In the genomic region with DNA sequence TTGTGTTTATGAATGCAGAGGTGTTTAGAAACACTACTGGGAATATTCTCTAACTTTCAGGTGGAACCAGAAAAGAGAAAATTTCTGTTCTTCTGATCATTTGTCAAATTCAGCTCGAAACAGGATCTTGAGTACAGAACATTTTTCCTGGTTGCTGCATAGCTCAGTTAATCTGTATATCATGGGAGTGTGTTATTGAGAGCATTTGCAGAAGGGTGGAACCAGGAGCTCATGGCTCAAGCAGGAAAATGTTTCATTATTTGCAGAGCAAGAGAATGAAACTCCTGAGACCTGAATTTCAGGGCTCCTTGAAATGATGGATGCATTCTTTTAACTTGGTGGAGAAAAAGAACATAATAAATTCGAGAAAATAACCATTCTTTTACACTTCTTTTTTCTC, we compare ENCODE assay signal across 13 cellular contexts.
"Had no signal": no experiment of that assay in that cellular context is flagged by ENCODE, and none has a peak within 500 bp of the region (broad histone marks: within the 10 kb centered on the region; RNA-seq: fewer than 3 reads in every experiment).

No MANE protein-coding gene starts in this region.

- H3K9me3 Mint-ChIP-seq: activated CD4-positive, alpha-beta memory T cell treated with anti-CD3 and anti-CD28 coated beads for 36 hours; activated naive CD8-positive, alpha-beta T cell treated with anti-CD3 and anti-CD28 coated beads, Interleukin-2, amount 10 ng/mL, durations not matched to agents 7 days and 5 days; activated T-cell treated with anti-CD3 and anti-CD28 coated beads, Interleukin-2, amount 50 U/mL, for 4 hours; naive thymus-derived CD8-positive, alpha-beta T cell; stimulated activated naive CD8-positive, alpha-beta T cell treated with anti-CD3 and anti-CD28 coated beads, Interleukin-15, amount 100 ng/mL, for 72 hours had no signal

- H3K27ac Mint-ChIP-seq: activated CD4-positive, alpha-beta memory T cell treated with anti-CD3 and anti-CD28 coated beads for 36 hours; activated naive CD8-positive, alpha-beta T cell treated with anti-CD3 and anti-CD28 coated beads, Interleukin-2, amount 10 ng/mL, durations not matched to agents 7 days and 5 days; stimulated activated naive CD8-positive, alpha-beta T cell treated with anti-CD3 and anti-CD28 coated beads, Interleukin-15, amount 100 ng/mL, for 72 hours had no signal

- H3K36me3 ChIP-seq: cardiac muscle cell had no signal

- DNase-seq: activated CD4-positive, alpha-beta memory T cell treated with anti-CD3 and anti-CD28 coated beads for 36 hours; activated gamma-delta T cell; activated naive CD8-positive, alpha-beta T cell treated with anti-CD3 and anti-CD28 coated beads, Interleukin-2, amount 10 ng/mL, durations not matched to agents 7 days and 5 days; activated T-cell treated with anti-CD3 and anti-CD28 coated beads, Interleukin-2, amount 50 U/mL, for 4 hours; erythroblast; hippocampal formation; naive thymus-derived CD8-positive, alpha-beta T cell; occipital lobe; stimulated activated CD4-positive, alpha-beta T cell treated with anti-CD3 and anti-CD28 coated beads, Interleukin-4, amount 100 ng/mL, for 4 hours; stimulated activated naive CD8-positive, alpha-beta T cell treated with anti-CD3 and anti-CD28 coated beads, Interleukin-15, amount 100 ng/mL, for 72 hours had no signal

- H3K27me3 ChIP-seq: cardiac muscle cell had no signal

- H3K27me3 Mint-ChIP-seq: activated CD4-positive, alpha-beta memory T cell treated with anti-CD3 and anti-CD28 coated beads for 36 hours; activated naive CD8-positive, alpha-beta T cell treated with anti-CD3 and anti-CD28 coated beads, Interleukin-2, amount 10 ng/mL, durations not matched to agents 7 days and 5 days; naive thymus-derived CD8-positive, alpha-beta T cell; stimulated activated naive CD8-positive, alpha-beta T cell treated with anti-CD3 and anti-CD28 coated beads, Interleukin-15, amount 100 ng/mL, for 72 hours had no signal

- H3K4me3 ChIP-seq: cardiac muscle cell, lung had no signal

- H3K27ac ChIP-seq: cardiac muscle cell had no signal

- ATAC-seq: activated CD4-positive, CD25-positive, alpha-beta regulatory T cell treated with anti-CD3 and anti-CD28 coated beads, Interleukin-2, amount 50 U/mL, for 24 hours; activated T-cell treated with anti-CD3 and anti-CD28 coated beads, Interleukin-2, amount 50 U/mL, for 4 hours; naive thymus-derived CD8-positive, alpha-beta T cell; stimulated activated naive CD8-positive, alpha-beta T cell treated with anti-CD3 and anti-CD28 coated beads, Interleukin-15, amount 100 ng/mL, for 72 hours had no signal

- H3K4me3 Mint-ChIP-seq: activated CD4-positive, alpha-beta memory T cell treated with anti-CD3 and anti-CD28 coated beads for 36 hours; activated naive CD8-positive, alpha-beta T cell treated with anti-CD3 and anti-CD28 coated beads, Interleukin-2, amount 10 ng/mL, durations not matched to agents 7 days and 5 days; activated T-cell treated with anti-CD3 and anti-CD28 coated beads, Interleukin-2, amount 50 U/mL, for 4 hours; naive thymus-derived CD8-positive, alpha-beta T cell; stimulated activated naive CD8-positive, alpha-beta T cell treated with anti-CD3 and anti-CD28 coated beads, Interleukin-15, amount 100 ng/mL, for 72 hours had no signal
